8 cellular contexts compared by ENCODE assay signal in the genomic region with DNA sequence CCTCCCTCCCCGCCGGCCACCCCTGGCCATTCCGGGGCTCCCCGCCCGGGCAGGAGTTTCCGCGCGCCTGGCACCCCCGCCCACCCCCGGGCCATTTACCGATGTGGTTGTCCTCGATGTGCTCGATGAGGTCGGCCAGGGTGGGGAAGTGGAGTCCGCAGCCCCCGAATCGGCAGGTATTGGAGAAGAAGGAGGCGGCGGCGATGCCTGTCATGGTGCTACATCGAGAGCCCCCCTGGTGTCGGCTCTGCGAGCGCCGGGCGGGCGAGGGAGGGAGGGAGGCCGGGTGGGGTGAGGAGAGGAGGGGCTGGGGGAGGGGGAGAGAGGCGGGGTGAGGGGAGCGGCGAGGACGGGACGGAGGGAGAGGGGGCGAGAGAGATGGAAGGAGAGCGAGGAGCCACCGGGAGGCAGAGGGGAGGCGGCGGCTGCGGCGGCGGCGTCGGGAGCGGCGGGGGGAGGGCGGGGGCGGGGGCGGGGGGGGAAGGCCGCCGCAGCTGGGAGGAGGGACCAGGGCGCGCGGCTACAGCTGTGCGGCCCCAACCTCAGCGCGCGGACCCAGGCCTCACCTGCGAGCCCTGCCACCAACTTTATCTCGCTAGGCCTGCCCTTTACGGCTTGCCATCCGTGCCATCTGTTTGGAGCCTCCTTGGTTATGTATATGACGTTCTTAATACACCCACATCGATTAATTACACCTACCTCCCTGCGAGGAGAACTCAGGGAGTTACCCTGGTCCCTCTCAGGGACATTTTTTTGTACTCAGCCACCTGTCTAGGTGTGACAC. TPM values are rescaled to one million over a fixed set of nuclear protein-coding genes. Genes with fewer than 3 reads are reported as not detected.
DNase-seq lines count a peak whose midpoint lies in the region; ATAC-seq and TF ChIP-seq lines count a peak whose summit lies in the region.

JAZF1 (minus strand) TSS at position 432 of the 784 bp plus-strand sequence.

- peak within 1 kb of the TSS; percentile 86 for H3K27ac ChIP-seq in rectal smooth muscle tissue (ENCODE audit: low read depth, low read length)

- no peaks in the 10 kb centered on the region for H3K36me3 ChIP-seq in MG63
- H3K36me3 ChIP-seq in rectal smooth muscle tissue (ENCODE audit: control insufficient read depth, insufficient read depth, low read length): no peaks in the 10 kb centered on the region

- H3K27me3 ChIP-seq in MG63 (no peaks in the 10 kb centered on the region), rectal smooth muscle tissue (ENCODE audit: control insufficient read depth, insufficient read depth, low read length) (peaks cover 2% of the 10 kb centered on the region)

- no peak within 1 kb of the TSS for H3K9ac ChIP-seq in rectal smooth muscle tissue (ENCODE audit: low read length)

- H3K4me3 ChIP-seq in MG63 (peak within 1 kb of the TSS; percentile 74), astrocyte of the spinal cord (ENCODE audit: low read depth, low read length) (peak within 1 kb of the TSS; percentile 78), rectal smooth muscle tissue (ENCODE audit: low read length) (peak within 1 kb of the TSS; percentile 73)

- in situ Hi-C loops in astrocyte of the spinal cord (cut with HindIII; ENCODE audit: low sequenced_read_pairs): no loop called here

- ATAC-seq in HG03108 (IDR thresholded peaks at IDR 0.05; ENCODE audit: unreplicated experiment) (no peak), GM21576 (IDR thresholded peaks at IDR 0.05; ENCODE audit: unreplicated experiment) (no peak)

- H3K9me3 ChIP-seq in MG63: no peaks in the 10 kb centered on the region

- peak; percentile 68 for DNase-seq in DMS53 treated with DMSO at 0.1 percent for 48 hours (lab: John Stamatoyannopoulos, UW; ENCODE audit: unreplicated experiment)
- peak; percentile 82 for DNase-seq in MG63
- peak; percentile 12 for DNase-seq in T1000 (lab: John Stamatoyannopoulos, UW)
- DNase-seq in astrocyte of the spinal cord (ENCODE audit: low read depth, low spot score): peak; percentile 52
- DNase-seq in hypothalamus (lab: John Stamatoyannopoulos, UW): peak in 47 of 51 donors; percentile 10 to 78 (median 50)

- H3K4me1 ChIP-seq in rectal smooth muscle tissue (ENCODE audit: control insufficient read depth, insufficient read depth, low read length): peaks cover 13% of the 10 kb centered on the region

- TF ChIP-seq CTCF in astrocyte of the spinal cord (IDR thresholded peaks at IDR 0.05; ENCODE audit: low read depth, low read length): no peak

RNA-seq across cellular contexts. Expression of gene JAZF1, which starts in this region (rescaled TPM):
- total RNA-seq in MG63 (2014; rRNA removed; shearing (Covaris generic); ENCODE audit: low replicate concordance): 5.7 and 7.6 TPM in 2 replicates

Comparison
In these comparisons a context has a peak if more than half of its experiments do, and no peak if none do; other contexts are left out.
1. DNase-seq: peak in every context shown above with its lines; median percentile 82 in MG63; 68 in DMS53 treated with DMSO at 0.1 percent for 48 hours; 52 in astrocyte of the spinal cord; 50 in hypothalamus; 12 in T1000.